Comparison of ENCODE assay signal across 30 cellular contexts in the genomic region with DNA sequence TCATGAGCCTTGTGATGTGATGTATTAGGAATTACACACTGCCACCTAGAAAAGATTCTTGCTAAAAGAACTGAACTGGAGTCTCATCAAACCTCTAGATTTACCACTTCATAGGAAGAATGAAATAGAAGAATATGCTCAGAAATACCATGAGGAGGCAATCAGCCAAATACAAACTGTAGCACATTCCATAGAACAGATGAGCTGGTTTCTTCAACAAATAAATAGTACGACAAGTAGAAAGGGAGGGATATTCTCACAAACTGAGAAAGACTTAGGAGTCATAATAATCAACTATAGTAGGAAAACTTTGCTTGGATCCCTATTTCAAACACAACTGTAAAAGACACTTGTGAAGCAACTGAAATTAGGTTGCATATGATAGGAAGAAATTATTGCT.
"Had no signal": no experiment of that assay in that cellular context is flagged by ENCODE, and none has a peak within 500 bp of the region (broad histone marks: within the 10 kb centered on the region; RNA-seq: fewer than 3 reads in every experiment).

No MANE protein-coding gene starts in this region.

- H3K36me3 Mint-ChIP-seq: natural killer cell had no signal

- H3K36me3 ChIP-seq: neural progenitor cell, ovary, right lobe of liver, transverse colon, upper lobe of right lung, uterus had no signal

- H2AFZ ChIP-seq: neural progenitor cell, parathyroid adenoma had no signal

- H3K4me3 ChIP-seq: neural progenitor cell, ovary, psoas muscle, right lobe of liver, sigmoid colon, suprapubic skin, testis, tibial artery, transverse colon, upper lobe of right lung, uterus had no signal

- DNase-seq: natural killer cell; occipital lobe; ovary; posterior cingulate gyrus; psoas muscle; right cardiac atrium; right lobe of liver; sigmoid colon; small intestine; stimulated activated CD4-positive, alpha-beta T cell treated with anti-CD3 and anti-CD28 coated beads, Interleukin-12 subunit alpha, Interleukin-12 subunit beta, amount 100 ng/mL, for 4 hours; stimulated activated CD4-positive, alpha-beta T cell treated with anti-CD3 and anti-CD28 coated beads, Interleukin-1b, Interleukin-23, amount 100 ng/mL, for 48 hours; stimulated activated CD4-positive, alpha-beta T cell treated with anti-CD3 and anti-CD28 coated beads, Interleukin-4, amount 100 ng/mL, for 1 hour; stimulated activated CD4-positive, alpha-beta T cell treated with anti-CD3 and anti-CD28 coated beads, Interleukin-4, amount 100 ng/mL, for 4 hours; stimulated activated CD8-positive, alpha-beta memory T cell treated with anti-CD3 and anti-CD28 coated beads, Interleukin-4, amount 100 ng/mL, for 48 hours; stimulated activated naive CD4-positive, alpha-beta T cell; stimulated activated naive CD8-positive, alpha-beta T cell treated with anti-CD3 and anti-CD28 coated beads, Interleukin-15, amount 100 ng/mL, for 72 hours; stimulated activated naive CD8-positive, alpha-beta T cell treated with anti-CD3 and anti-CD28 coated beads, Interleukin-15, Interleukin-2, amounts not matched to agents 100 U/mL and 50 U/mL, for 24 hours; substantia nigra; testis; tibial artery; transverse colon; upper lobe of right lung; uterus had no signal

- H3K9me3 ChIP-seq: ovary, psoas muscle, right lobe of liver, sigmoid colon, suprapubic skin, testis, tibial artery, transverse colon, upper lobe of right lung, uterus had no signal

- H3K27ac Mint-ChIP-seq: natural killer cell; nephron; neural progenitor cell; progenitor cell of endocrine pancreas; stimulated activated naive CD8-positive, alpha-beta T cell treated with anti-CD3 and anti-CD28 coated beads, Interleukin-15, amount 100 ng/mL, for 72 hours; type B pancreatic cell had no signal

- H3K9ac ChIP-seq: neural progenitor cell, parathyroid adenoma had no signal

- H3K4me1 ChIP-seq: neural progenitor cell, parathyroid adenoma, psoas muscle, right lobe of liver, sigmoid colon, suprapubic skin, testis, tibial artery, transverse colon, upper lobe of right lung, uterus had no signal

- H3K4me1 Mint-ChIP-seq: nephron had no signal

- H3K27me3 Mint-ChIP-seq: progenitor cell of endocrine pancreas; stimulated activated memory B cell treated with anti-CD40 and anti-IgM and Interleukin-4, amounts not matched to agents 10 μg/mL and 1 μg/mL and 100 μg/mL, for 72 hours; stimulated activated naive CD8-positive, alpha-beta T cell treated with anti-CD3 and anti-CD28 coated beads, Interleukin-15, amount 100 ng/mL, for 72 hours; type B pancreatic cell had no signal

- H3K27me3 ChIP-seq: neural progenitor cell, ovary, right lobe of liver, sigmoid colon, suprapubic skin, testis, tibial artery, transverse colon, upper lobe of right lung, uterus had no signal

- H3K9me3 Mint-ChIP-seq: natural killer cell; stimulated activated memory B cell treated with anti-CD40 and anti-IgM and Interleukin-4, amounts not matched to agents 10 μg/mL and 1 μg/mL and 100 μg/mL, for 72 hours; stimulated activated naive CD8-positive, alpha-beta T cell treated with anti-CD3 and anti-CD28 coated beads, Interleukin-15, amount 100 ng/mL, for 72 hours; type B pancreatic cell had no signal

- ATAC-seq: natural killer cell; psoas muscle; right cardiac atrium; right lobe of liver; stimulated activated memory B cell treated with anti-CD40 and anti-IgM and Interleukin-4, amounts not matched to agents 10 μg/mL and 1 μg/mL and 100 μg/mL, for 72 hours; stimulated activated naive CD8-positive, alpha-beta T cell treated with anti-CD3 and anti-CD28 coated beads, Interleukin-15, amount 100 ng/mL, for 72 hours; stimulated activated naive CD8-positive, alpha-beta T cell treated with anti-CD3 and anti-CD28 coated beads, Interleukin-15, Interleukin-2, amounts not matched to agents 100 U/mL and 50 U/mL, for 24 hours; upper lobe of right lung had no signal

- H3K4me3 Mint-ChIP-seq: natural killer cell; nephron; neural progenitor cell; stimulated activated memory B cell treated with anti-CD40 and anti-IgM and Interleukin-4, amounts not matched to agents 10 μg/mL and 1 μg/mL and 100 μg/mL, for 72 hours; stimulated activated naive CD8-positive, alpha-beta T cell treated with anti-CD3 and anti-CD28 coated beads, Interleukin-15, amount 100 ng/mL, for 72 hours; type B pancreatic cell had no signal

- H3K27ac ChIP-seq: neural progenitor cell, ovary, parathyroid adenoma, psoas muscle, right lobe of liver, sigmoid colon, suprapubic skin, testis, tibial artery, transverse colon, upper lobe of right lung, uterus had no signal

- H3K4me2 ChIP-seq: neural progenitor cell had no signal
